Comparison of ENCODE assay signal across 26 cellular contexts in the genomic region with DNA sequence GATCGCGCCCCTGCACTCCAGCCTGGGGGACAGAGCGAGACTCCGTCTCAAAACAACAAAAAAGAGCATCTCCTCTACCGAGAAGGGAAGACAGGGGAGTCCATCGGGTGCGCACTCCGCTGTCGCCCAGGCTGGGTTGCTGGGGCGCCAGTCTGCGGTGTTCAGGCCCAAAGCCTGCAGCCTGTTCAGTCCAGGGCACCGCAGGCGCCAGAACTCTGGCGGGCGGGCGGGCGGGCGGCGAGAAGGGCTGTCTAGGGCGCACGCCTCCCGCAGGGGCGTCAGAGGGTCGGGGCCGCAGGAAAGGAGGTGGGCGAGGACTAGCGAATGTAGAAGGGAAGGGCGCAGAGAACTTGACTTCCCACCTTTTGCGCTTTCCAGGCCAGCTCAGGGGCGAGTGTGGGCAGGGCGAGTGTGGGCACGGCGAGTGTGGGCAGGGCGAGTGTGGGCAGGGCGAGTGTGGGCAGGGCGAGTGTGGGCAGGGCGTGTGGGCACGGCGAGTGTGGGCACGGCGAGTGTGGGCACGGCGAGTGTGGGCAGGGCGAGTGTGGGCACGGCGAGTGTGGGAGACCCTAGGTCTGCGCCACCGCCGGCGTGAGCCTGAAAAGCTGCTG. TPM values are rescaled to one million over a fixed set of nuclear protein-coding genes. Genes with fewer than 3 reads are reported as not detected.
DNase-seq lines count a peak whose midpoint lies in the region; ATAC-seq and TF ChIP-seq lines count a peak whose summit lies in the region.
"Had no signal": no experiment of that assay in that cellular context is flagged by ENCODE, and none has a peak within 500 bp of the region (broad histone marks: within the 10 kb centered on the region; RNA-seq: fewer than 3 reads in every experiment).

No MANE protein-coding gene starts in this region.

- H3K36me3 ChIP-seq in GM23338 (ENCODE audit: insufficient read depth), result no peaks in the 10 kb centered on the region
- no peaks in the 10 kb centered on the region for H3K36me3 ChIP-seq in brain microvascular endothelial cell (replicated peaks)
- H3K36me3 ChIP-seq: gastrocnemius medialis, HAP-1, left lung had no signal

- H3K4me3 Mint-ChIP-seq in GM23338, result peak overlapping the region; percentile 73
- peak overlapping the region; percentile 73 for H3K4me3 Mint-ChIP-seq in activated naive CD8-positive, alpha-beta T cell
- H3K4me3 Mint-ChIP-seq: neural crest cell had no signal

- H3F3A ChIP-seq in GM23338 (replicated peaks; ENCODE audit: low read depth), result no peaks in the 10 kb centered on the region

- DNase-seq in DMS53 (lab: John Stamatoyannopoulos, UW), result peak; percentile 35
- DNase-seq in DMS53 treated with DMSO at 0.1 percent for 48 hours (lab: John Stamatoyannopoulos, UW; ENCODE audit: unreplicated experiment), result no peak
- DNase-seq in GM23338 (ENCODE audit: low spot score), result peak; percentile 33
- DNase-seq in mesenteric fat pad (ENCODE audit: low spot score), result peak; percentile 79
- DNase-seq in brain microvascular endothelial cell, result no peak
- DNase-seq in left lobe of liver (ENCODE audit: low spot score), result no peak
- DNase-seq: activated gamma-delta T cell; anterior cingulate cortex; cerebellar nuclear complex; gastrocnemius medialis; left lung; NCI-H1105; NCI-H510A treated with DMSO at 0.1 percent for 48 hours; RPMI8226; stimulated activated CD4-positive, alpha-beta T cell treated with anti-CD3 and anti-CD28 coated beads, Interleukin-4, amount 100 ng/mL, for 4 hours; substantia nigra had no signal

- peaks cover 36% of the 10 kb centered on the region for H3K27me3 ChIP-seq in GM23338 (ENCODE audit: insufficient read depth)
- H3K27me3 ChIP-seq in brain microvascular endothelial cell (replicated peaks), result peaks cover 43% of the 10 kb centered on the region

- H3K4me3 ChIP-seq in GM23338 (peak overlapping the region; percentile 47), brain microvascular endothelial cell (ENCODE audit: low read depth, low read length) (no peak overlapping the region)
- H3K4me3 ChIP-seq: gastrocnemius medialis, HAP-1, left lung, SK-N-MC had no signal

- in situ Hi-C loops in brain microvascular endothelial cell (cut with HindIII; ENCODE audit: low pct_ligation_motif_present, low sequenced_read_pairs), result no loop called here

- H2AFZ ChIP-seq in GM23338, result peak overlapping the region; percentile 83; the same call in 1 of the 2 replicates

- peak; percentile 40 for ATAC-seq in GM23338
- no peak for ATAC-seq in left lobe of liver
- ATAC-seq in GM18517 (IDR thresholded peaks at IDR 0.05; ENCODE audit: unreplicated experiment), result no peak
- ATAC-seq: gastrocnemius medialis, HepG2, left lung had no signal

- no peak for TF ChIP-seq CTCF in GM23338 (conservative IDR thresholded peaks at IDR 0.05; ENCODE audit: low read depth in 2 of 2)
- TF ChIP-seq CTCF in brain microvascular endothelial cell (IDR thresholded peaks at IDR 0.05; ENCODE audit: low read depth, low read length, missing control alignments), result no peak

- no peaks in the 10 kb centered on the region for H3K9me2 ChIP-seq in GM23338 (ENCODE audit: insufficient read depth)

- H3K4me1 ChIP-seq in GM23338 (ENCODE audit: insufficient read depth), result no peaks in the 10 kb centered on the region
- H3K4me1 ChIP-seq: gastrocnemius medialis, HAP-1, left lung had no signal

- H3K27me3 Mint-ChIP-seq in GM23338 (ENCODE audit: insufficient read depth, low read depth, poor library complexity), result peaks cover 39% of the 10 kb centered on the region
- H3K27me3 Mint-ChIP-seq in activated naive CD8-positive, alpha-beta T cell, result peaks cover 21% of the 10 kb centered on the region

- H3K4me2 ChIP-seq in GM23338, result peak overlapping the region; percentile 66; the same call in 1 of the 2 replicates

- no peaks in the 10 kb centered on the region for H3K36me3 Mint-ChIP-seq in GM23338 (ENCODE audit: low read depth)
- no peaks in the 10 kb centered on the region for H3K36me3 Mint-ChIP-seq in activated naive CD8-positive, alpha-beta T cell

- H3K9me3 Mint-ChIP-seq in GM23338, result 0 out of 3 replicates have a peak, but pooled peaks cover under 1% of the 10 kb centered on the region
- no peaks in the 10 kb centered on the region for H3K9me3 Mint-ChIP-seq in activated naive CD8-positive, alpha-beta T cell (ENCODE audit: low read depth)
- H3K9me3 Mint-ChIP-seq: neural crest cell had no signal

- no peaks in the 10 kb centered on the region for H4K20me1 ChIP-seq in GM23338 (replicated peaks; ENCODE audit: insufficient read depth)

- no peak overlapping the region for H3K27ac Mint-ChIP-seq in GM23338
- no peak overlapping the region for H3K27ac Mint-ChIP-seq in activated naive CD8-positive, alpha-beta T cell

- no peak overlapping the region for H3K27ac ChIP-seq in GM23338 (ENCODE audit: low read depth)
- no peak overlapping the region for H3K27ac ChIP-seq in brain microvascular endothelial cell
- H3K27ac ChIP-seq: 22Rv1, gastrocnemius medialis, left lung, SK-N-MC had no signal

- H3K4me1 Mint-ChIP-seq in GM23338, result peaks cover 6% of the 10 kb centered on the region
- H3K4me1 Mint-ChIP-seq in activated naive CD8-positive, alpha-beta T cell (ENCODE audit: low read depth), result peaks cover 14% of the 10 kb centered on the region
- H3K4me1 Mint-ChIP-seq: neural crest cell had no signal

- no peaks in the 10 kb centered on the region for H3K79me2 ChIP-seq in GM23338 (replicated peaks; ENCODE audit: insufficient read depth)

TF ChIP-seq in GM23338, 12 proteins besides CTCF, POLR2A, EP300 and RAD21 (continues in another document):
- no peak for TF ChIP-seq EZH2 (IDR thresholded peaks at IDR 0.05; ENCODE audit: low read depth, unreplicated experiment)
- TF ChIP-seq, protein P1, sequence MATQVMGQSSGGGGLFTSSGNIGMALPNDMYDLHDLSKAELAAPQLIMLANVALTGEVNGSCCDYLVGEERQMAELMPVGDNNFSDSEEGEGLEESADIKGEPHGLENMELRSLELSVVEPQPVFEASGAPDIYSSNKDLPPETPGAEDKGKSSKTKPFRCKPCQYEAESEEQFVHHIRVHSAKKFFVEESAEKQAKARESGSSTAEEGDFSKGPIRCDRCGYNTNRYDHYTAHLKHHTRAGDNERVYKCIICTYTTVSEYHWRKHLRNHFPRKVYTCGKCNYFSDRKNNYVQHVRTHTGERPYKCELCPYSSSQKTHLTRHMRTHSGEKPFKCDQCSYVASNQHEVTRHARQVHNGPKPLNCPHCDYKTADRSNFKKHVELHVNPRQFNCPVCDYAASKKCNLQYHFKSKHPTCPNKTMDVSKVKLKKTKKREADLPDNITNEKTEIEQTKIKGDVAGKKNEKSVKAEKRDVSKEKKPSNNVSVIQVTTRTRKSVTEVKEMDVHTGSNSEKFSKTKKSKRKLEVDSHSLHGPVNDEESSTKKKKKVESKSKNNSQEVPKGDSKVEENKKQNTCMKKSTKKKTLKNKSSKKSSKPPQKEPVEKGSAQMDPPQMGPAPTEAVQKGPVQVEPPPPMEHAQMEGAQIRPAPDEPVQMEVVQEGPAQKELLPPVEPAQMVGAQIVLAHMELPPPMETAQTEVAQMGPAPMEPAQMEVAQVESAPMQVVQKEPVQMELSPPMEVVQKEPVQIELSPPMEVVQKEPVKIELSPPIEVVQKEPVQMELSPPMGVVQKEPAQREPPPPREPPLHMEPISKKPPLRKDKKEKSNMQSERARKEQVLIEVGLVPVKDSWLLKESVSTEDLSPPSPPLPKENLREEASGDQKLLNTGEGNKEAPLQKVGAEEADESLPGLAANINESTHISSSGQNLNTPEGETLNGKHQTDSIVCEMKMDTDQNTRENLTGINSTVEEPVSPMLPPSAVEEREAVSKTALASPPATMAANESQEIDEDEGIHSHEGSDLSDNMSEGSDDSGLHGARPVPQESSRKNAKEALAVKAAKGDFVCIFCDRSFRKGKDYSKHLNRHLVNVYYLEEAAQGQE (IDR thresholded peaks at IDR 0.05; ENCODE audit: unreplicated experiment), result no peak
- no peak for TF ChIP-seq STAT1 (IDR thresholded peaks at IDR 0.05; ENCODE audit: unreplicated experiment)
- no peak for TF ChIP-seq NANOG (IDR thresholded peaks at IDR 0.05; ENCODE audit: borderline replicate concordance)
- no peak for TF ChIP-seq POLR2AphosphoS5 (IDR thresholded peaks at IDR 0.05; ENCODE audit: low read depth)
- no peak for TF ChIP-seq EZH2phosphoT487 (IDR thresholded peaks at IDR 0.05; ENCODE audit: unreplicated experiment)
- TF ChIP-seq ZNF114 (CRISPR knock-in tag; IDR thresholded peaks at IDR 0.05), result no peak

RNA-seq across cellular contexts. Expression of a gene that starts 10.5 kb away (rescaled TPM):
- total RNA-seq in GM23338 (2014; rRNA removed; shearing (Covaris generic)), result not detected in 2 replicates
- not detected in 2 replicates for polyA plus RNA-seq in GM23338 (2016; fragmentation: Nextera tagmentation; extraction: Ambion mirVana)
- total RNA-seq in mesenteric fat pad (not detected), left lobe of liver (not detected)
- total RNA-seq: gastrocnemius medialis, HepG2, left lung, neural crest cell, pulmonary artery endothelial cell, urinary bladder had no signal
- polyA plus RNA-seq: esophagus, HepG2, urinary bladder had no signal

Comparison
In these comparisons a context has a peak if more than half of its experiments do, and no peak if none do; other contexts are left out.
1. DNase-seq: peak in DMS53 (single experiment), GM23338 (single experiment) and mesenteric fat pad (single experiment); none in DMS53 treated with DMSO at 0.1 percent for 48 hours (single experiment), brain microvascular endothelial cell (single experiment) and left lobe of liver (single experiment).